23 cellular contexts compared by ENCODE assay signal in the genomic region with DNA sequence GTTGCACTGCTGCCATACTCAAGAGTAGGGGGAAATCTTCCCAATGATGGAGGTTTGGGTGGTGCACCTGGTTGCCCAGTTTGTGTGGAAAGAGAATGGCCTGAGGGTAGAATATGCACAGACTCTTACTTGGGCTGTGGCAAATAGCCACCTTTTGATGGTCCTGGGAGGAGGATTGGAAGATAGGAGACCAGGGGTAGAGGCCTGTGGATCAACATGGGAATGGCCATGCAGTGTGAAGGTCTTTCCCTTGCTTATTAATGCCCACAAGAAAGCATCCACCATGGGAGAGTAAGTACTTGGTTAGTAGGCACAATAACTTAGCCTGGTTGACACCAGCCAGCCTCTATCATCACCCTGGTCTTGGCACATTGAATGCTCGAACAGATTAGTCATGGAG.
"Had no signal": no experiment of that assay in that cellular context is flagged by ENCODE, and none has a peak within 500 bp of the region (broad histone marks: within the 10 kb centered on the region; RNA-seq: fewer than 3 reads in every experiment).

No MANE protein-coding gene starts in this region.

- H3K9me3 ChIP-seq: colonic mucosa, gastrocnemius medialis had no signal

- ATAC-seq: effector memory CD8-positive, alpha-beta T cell; esophagus mucosa; foreskin keratinocyte; gastrocnemius medialis; gastroesophageal sphincter; heart left ventricle; heart right ventricle had no signal

- DNase-seq: colonic mucosa; cortex of kidney; dermis blood vessel endothelial cell; dorsolateral prefrontal cortex; effector CD4-positive, alpha-beta T cell; effector CD8-positive, alpha-beta T cell; effector memory CD4-positive, alpha-beta T cell; effector memory CD8-positive, alpha-beta T cell; endodermal cell; erythroblast; esophagus squamous epithelium; foreskin fibroblast; foreskin keratinocyte; foreskin melanocyte; gastrocnemius medialis; glutamatergic neuron; head of caudate nucleus; heart left ventricle; heart right ventricle had no signal

- H3K4me3 ChIP-seq: colonic mucosa, coronary artery, dorsolateral prefrontal cortex, esophagus squamous epithelium, gastrocnemius medialis, gastroesophageal sphincter, heart left ventricle, heart right ventricle had no signal

- H3K4me1 ChIP-seq: esophagus squamous epithelium, foreskin keratinocyte, gastrocnemius medialis, gastroesophageal sphincter, heart left ventricle, heart right ventricle had no signal

- H3K36me3 ChIP-seq: colonic mucosa, esophagus squamous epithelium, gastrocnemius medialis, gastroesophageal sphincter, heart left ventricle, heart right ventricle had no signal

- H3K27ac ChIP-seq: colonic mucosa, coronary artery, dorsolateral prefrontal cortex, epithelial cell of prostate, esophagus squamous epithelium, foreskin keratinocyte, gastrocnemius medialis, gastroesophageal sphincter, heart left ventricle, heart right ventricle had no signal

- H3K27me3 ChIP-seq: colonic mucosa, dorsolateral prefrontal cortex, esophagus squamous epithelium, gastrocnemius medialis, gastroesophageal sphincter, heart left ventricle had no signal
